ENCODE assay signal across 8 cellular contexts in the genomic region with DNA sequence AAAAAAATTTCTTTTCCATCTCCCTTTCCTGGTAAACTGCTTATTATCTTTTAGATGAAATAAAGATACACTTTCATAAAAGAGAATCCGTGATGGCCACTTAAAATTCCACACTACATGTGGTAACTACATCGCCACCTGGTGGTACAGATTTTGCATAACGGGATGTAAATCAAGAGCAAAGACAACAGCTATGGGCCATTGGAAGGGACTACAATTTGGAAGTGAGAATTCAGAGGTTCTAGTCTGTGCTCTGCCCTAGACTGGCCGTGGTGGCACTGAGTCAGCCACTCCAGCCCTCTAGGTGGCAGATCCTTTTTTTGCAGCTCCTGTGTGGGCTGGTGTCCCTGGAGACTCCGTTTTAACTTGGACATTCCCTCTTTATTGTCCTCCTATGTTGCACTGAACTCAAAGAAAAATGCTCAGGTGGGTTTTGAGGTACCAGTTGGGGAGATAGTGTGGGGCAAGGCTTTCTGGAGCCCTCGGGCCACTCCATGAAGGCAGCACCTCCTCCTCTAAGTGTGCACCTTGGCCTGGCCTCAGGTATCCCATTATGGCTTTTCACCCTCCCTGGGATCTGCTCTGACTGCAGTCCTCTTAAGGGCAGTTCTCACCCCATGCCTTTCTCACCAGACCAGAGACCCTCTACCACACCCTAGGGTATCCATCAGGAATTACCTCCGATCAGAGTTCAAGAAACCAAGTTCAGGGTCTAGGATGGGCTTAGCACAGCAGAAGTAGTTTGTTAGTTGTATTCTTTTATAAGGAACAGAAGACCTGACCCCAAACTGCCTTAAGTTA. TPM values are rescaled to one million over a fixed set of nuclear protein-coding genes. Genes with fewer than 3 reads are reported as not detected.
A peak's percentile ranks its signal among the peaks of the same experiment; 100 is the strongest.
DNase-seq lines count a peak whose midpoint lies in the region; ATAC-seq and TF ChIP-seq lines count a peak whose summit lies in the region.

No MANE protein-coding gene starts in this region.

- TF ChIP-seq CTCF in heart left ventricle (IDR thresholded peaks at IDR 0.05): peak; percentile 65 to 83 (median 78)

- H3K36me3 ChIP-seq in SK-N-MC (ENCODE audit: insufficient read depth, low read length): no peaks in the 10 kb centered on the region
- H3K36me3 ChIP-seq in heart left ventricle: no peaks in the 10 kb centered on the region

- intact Hi-C loops in heart left ventricle (cut with DNase I): loop anchor here (1.0 to 10.0 kb wide), 12 partner anchors 51 to 211 kb away; a partner anchor contains a TSS

- H3K9me3 Mint-ChIP-seq in activated naive CD8-positive, alpha-beta T cell treated with anti-CD3 and anti-CD28 coated beads, Interleukin-2, amount 10 ng/mL, durations not matched to agents 7 days and 5 days: no peaks in the 10 kb centered on the region

- no peak for TF ChIP-seq POLR2A in heart left ventricle (IDR thresholded peaks at IDR 0.05)

- POLR2A ChIA-PET in activated naive CD8-positive, alpha-beta T cell treated with anti-CD3 and anti-CD28 coated beads, Interleukin-2, amount 10 ng/mL, durations not matched to agents 7 days and 5 days (lab: Charles Lee): no interaction called here

- no peaks in the 10 kb centered on the region for H3K9me3 ChIP-seq in SK-N-MC (ENCODE audit: low read depth, low read length)
- peaks cover 0 to 6% (median 0%) of the 10 kb centered on the region in 12 donors for H3K9me3 ChIP-seq in heart left ventricle

- H3K4me3 ChIP-seq in SK-N-MC (no peak overlapping the region), heart left ventricle (no peak overlapping the region)

- WGBS in heart left ventricle, 4 donors: 30 to 40% (median 37%) methylated on average over 7 of the region's 7 CpGs

- no peak overlapping the region for H3K9ac ChIP-seq in SK-N-MC (ENCODE audit: insufficient read length)

- DNase-seq in AG08395 (ENCODE audit: low spot score) (peak; percentile 73), GM19238 (ENCODE audit: insufficient read length, low spot score) (peak; percentile 27), NCI-H1048 (lab: John Stamatoyannopoulos, UW) (peak; percentile 55), SK-N-MC (ENCODE audit: low read depth, low spot score) (peak; percentile 91), heart left ventricle (peak in 3 of 5 donors; percentile 71 to 74 (median 72)), putamen (ENCODE audit: low spot score) (peak; percentile 70), GF-D8 (lab: John Stamatoyannopoulos, UW) (no peak)
- no peak for DNase-seq in activated naive CD8-positive, alpha-beta T cell treated with anti-CD3 and anti-CD28 coated beads, Interleukin-2, amount 10 ng/mL, durations not matched to agents 7 days and 5 days

- no peak overlapping the region for H3K4me3 Mint-ChIP-seq in activated naive CD8-positive, alpha-beta T cell treated with anti-CD3 and anti-CD28 coated beads, Interleukin-2, amount 10 ng/mL, durations not matched to agents 7 days and 5 days

- H3K27me3 ChIP-seq in heart left ventricle: no peaks in the 10 kb centered on the region

- ATAC-seq in activated naive CD8-positive, alpha-beta T cell treated with anti-CD3 and anti-CD28 coated beads, Interleukin-2, amount 10 ng/mL, durations not matched to agents 7 days and 5 days (ENCODE audit: low read depth): peak; percentile 58
- no peak for ATAC-seq in heart left ventricle

- peaks cover 0 to 31% (median 6%) of the 10 kb centered on the region in 12 donors for H3K4me1 ChIP-seq in heart left ventricle

- no peak overlapping the region for H3K27ac Mint-ChIP-seq in activated naive CD8-positive, alpha-beta T cell treated with anti-CD3 and anti-CD28 coated beads, Interleukin-2, amount 10 ng/mL, durations not matched to agents 7 days and 5 days

- H3K4me1 Mint-ChIP-seq in activated naive CD8-positive, alpha-beta T cell treated with anti-CD3 and anti-CD28 coated beads, Interleukin-2, amount 10 ng/mL, durations not matched to agents 7 days and 5 days: no peaks in the 10 kb centered on the region

- H3K36me3 Mint-ChIP-seq in activated naive CD8-positive, alpha-beta T cell treated with anti-CD3 and anti-CD28 coated beads, Interleukin-2, amount 10 ng/mL, durations not matched to agents 7 days and 5 days: no peaks in the 10 kb centered on the region

- H3K27me3 Mint-ChIP-seq in activated naive CD8-positive, alpha-beta T cell treated with anti-CD3 and anti-CD28 coated beads, Interleukin-2, amount 10 ng/mL, durations not matched to agents 7 days and 5 days: peaks cover 3% of the 10 kb centered on the region

- H3K27ac ChIP-seq in SK-N-MC (no peak overlapping the region), heart left ventricle (no peak overlapping the region)

RNA-seq across cellular contexts. Expression of a gene that starts 54.9 kb away (rescaled TPM):
- not detected for total RNA-seq in activated naive CD8-positive, alpha-beta T cell treated with anti-CD3 and anti-CD28 coated beads, Interleukin-2, amount 10 ng/mL, durations not matched to agents 7 days and 5 days
- total RNA-seq in heart left ventricle: 10 to 100 TPM in 1 of 9 donors, 1 to 10 TPM in 8; 3.7 to 11.1 (median 4.8) TPM
- polyA plus RNA-seq in heart left ventricle: 1 to 10 TPM; 3.3 to 5.7 TPM

Comparison
In these comparisons a context has a peak if more than half of its experiments do, and no peak if none do; other contexts are left out.
1. DNase-seq: peak in AG08395 (single experiment), GM19238 (single experiment), NCI-H1048 (single experiment), SK-N-MC (single experiment), heart left ventricle (3 of 5) and putamen (single experiment); none in activated naive CD8-positive, alpha-beta T cell treated with anti-CD3 and anti-CD28 coated beads, Interleukin-2, amount 10 ng/mL, durations not matched to agents 7 days and 5 days (single experiment) and GF-D8 (single experiment).
2. RNA of a gene that starts 54.9 kb away (total RNA-seq): 3.7 to 11.1 TPM in heart left ventricle; not detected in activated naive CD8-positive, alpha-beta T cell treated with anti-CD3 and anti-CD28 coated beads, Interleukin-2, amount 10 ng/mL, durations not matched to agents 7 days and 5 days; every median in the first group is over 4 times any median in the second.